Comparison of ENCODE assay signal across 13 cellular contexts in the genomic region with DNA sequence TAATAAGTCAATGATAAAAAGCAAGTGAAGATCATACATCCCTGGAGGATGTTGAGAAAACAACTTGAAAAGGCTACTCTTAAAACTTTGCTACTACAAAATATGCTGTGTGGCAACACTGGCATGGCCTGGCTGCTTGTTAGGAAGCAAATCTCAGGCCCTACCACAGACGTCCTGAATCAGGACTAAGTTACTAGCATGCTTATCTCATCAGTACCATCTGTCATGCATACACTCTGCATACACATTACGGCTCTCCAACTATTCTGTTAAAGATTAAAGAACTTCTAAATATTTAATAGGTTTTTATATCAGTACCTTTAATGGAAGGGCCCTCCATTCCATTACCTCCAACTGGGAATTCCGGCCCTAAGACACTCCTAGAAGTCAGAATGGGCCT.
"Had no signal": no experiment of that assay in that cellular context is flagged by ENCODE, and none has a peak within 500 bp of the region (broad histone marks: within the 10 kb centered on the region; RNA-seq: fewer than 3 reads in every experiment).

No MANE protein-coding gene starts in this region.

- DNase-seq: activated CD4-positive, alpha-beta T cell treated with anti-CD3 and anti-CD28 coated beads for 36 hours; activated CD4-positive, alpha-beta T cell treated with anti-CD3 and anti-CD28 coated beads, Interleukin-2, amount 50 U/mL, for 48 hours; activated gamma-delta T cell; cerebellar nuclear complex; cortex of kidney; erythroblast; gastrocnemius medialis; heart right ventricle; left ventricle myocardium superior; occipital lobe; stimulated activated CD4-positive, alpha-beta T cell treated with anti-CD3 and anti-CD28 coated beads, Interleukin-2, amount 100 ng/mL, for 24 hours; SW 1271 had no signal

- ATAC-seq: activated CD4-positive, alpha-beta T cell treated with anti-CD3 and anti-CD28 coated beads for 36 hours; gastrocnemius medialis; heart right ventricle; left ventricle myocardium superior had no signal

- H3K27ac ChIP-seq: gastrocnemius medialis, heart right ventricle, suprapubic skin had no signal
